Comparison of ENCODE assay signal across 28 cellular contexts in the genomic region with DNA sequence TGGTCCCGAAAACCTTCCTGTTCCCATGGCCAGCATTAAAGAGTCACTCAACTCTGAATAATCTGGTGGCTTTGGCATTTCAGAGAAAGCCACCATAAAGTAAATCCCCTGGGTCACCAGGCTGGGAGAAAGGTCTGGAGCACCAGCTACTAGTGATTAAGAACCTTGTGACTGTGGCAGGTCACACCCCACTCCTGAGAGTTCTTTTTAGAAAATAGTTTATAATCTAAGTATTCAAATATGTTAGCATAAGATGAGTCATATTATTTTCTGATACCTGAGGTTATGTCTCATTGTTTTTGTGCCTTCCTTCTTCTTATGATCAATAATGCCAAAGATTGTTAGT.
A peak's percentile ranks its signal among the peaks of the same experiment; 100 is the strongest.
DNase-seq lines count a peak whose midpoint lies in the region; ATAC-seq, FAIRE-seq and TF ChIP-seq lines count a peak whose summit lies in the region.
"Had no signal": no experiment of that assay in that cellular context is flagged by ENCODE, and none has a peak within 500 bp of the region (broad histone marks: within the 10 kb centered on the region; RNA-seq: fewer than 3 reads in every experiment).

No MANE protein-coding gene starts in this region.

- no peak for FAIRE-seq in HepG2 (lab: Jason Lieb, UNC)
- FAIRE-seq: GM12891, RCC 7860 had no signal

- peak overlapping the region; percentile 61; the same call in 1 of the 2 replicates for H3K27ac Mint-ChIP-seq in WTC11
- H3K27ac Mint-ChIP-seq: CD14-positive monocyte; CD8-positive, alpha-beta memory T cell had no signal

- 100% methylated on average over 1 of the region's 1 CpG for WGBS in right lobe of liver (ENCODE audit: insufficient coverage, low coverage, low lambda C conversion rate, missing lambda C conversion rate)
- WGBS in HepG2 (ENCODE audit: low lambda C conversion rate) = 90% methylated on average over 1 of the region's 1 CpG

- TF ChIP-seq CTCF in right lobe of liver (IDR thresholded peaks at IDR 0.05) = no peak
- TF ChIP-seq CTCF in HepG2 (CRISPR knock-in tag; IDR thresholded peaks at IDR 0.05) = no peak
- TF ChIP-seq CTCF in WTC11 (IDR thresholded peaks at IDR 0.05) = no peak
- TF ChIP-seq CTCF in foreskin keratinocyte (conservative IDR thresholded peaks at IDR 0.05) = no peak
- TF ChIP-seq CTCF in retinal pigment epithelial cell (conservative IDR thresholded peaks at IDR 0.05; ENCODE audit: low read depth, low read length) = no peak
- no peak for TF ChIP-seq CTCF in GM13977 (IDR thresholded peaks at IDR 0.05; ENCODE audit: extremely low read depth, insufficient read depth, missing control alignments)

- H3K79me2 ChIP-seq in HepG2 (ENCODE audit: insufficient read depth, low read length) = no peaks in the 10 kb centered on the region

- TF ChIP-seq EP300 in HepG2 (IDR thresholded peaks at IDR 0.05; ENCODE audit: low read depth in 2 of 2, low read length in 2 of 2) (no peak), HepG2 (CRISPR knock-in tag; IDR thresholded peaks at IDR 0.05; ENCODE audit: borderline replicate concordance) (no peak)

- H3K36me3 ChIP-seq in right lobe of liver (no peaks in the 10 kb centered on the region), HepG2 (replicated peaks in 1 of 2; ENCODE audit: control insufficient read depth in 1 of 2, insufficient read depth in 2 of 2, low read length in 2 of 2) (no peaks in the 10 kb centered on the region)
- H3K36me3 ChIP-seq: BE2C, HAP-1 had no signal

- H3K4me1 Mint-ChIP-seq in WTC11 = peaks cover 16% of the 10 kb centered on the region
- H3K4me1 Mint-ChIP-seq: CD14-positive monocyte; CD8-positive, alpha-beta memory T cell had no signal

- intact Hi-C loops in right lobe of liver (cut with DNase I) = no loop called here
- intact Hi-C loops in HepG2 (cut with micrococcal nuclease; ENCODE audit: unreplicated experiment) = no loop called here

- no peak for TF ChIP-seq POLR2A in right lobe of liver (IDR thresholded peaks at IDR 0.05)
- TF ChIP-seq POLR2A in HepG2 (IDR thresholded peaks at IDR 0.05; ENCODE audit: insufficient read depth in 1 of 2, low read depth in 2 of 2, low read length in 2 of 2) = no peak

- no peak overlapping the region for H3K4me2 ChIP-seq in HepG2 (ENCODE audit: low read depth, low read length)
- H3K4me2 ChIP-seq: SK-N-SH had no signal

- CTCF ChIA-PET in HepG2 (lab: Yijun Ruan, JAX; ENCODE audit: low intra/inter-chr PET ratio, low total read pairs) (no interaction called here), WTC11 (lab: Charles Lee) (no interaction called here)

- no peaks in the 10 kb centered on the region for H3K27me3 Mint-ChIP-seq in WTC11 (ENCODE audit: low read depth)

- POLR2A ChIA-PET in HepG2 (lab: Yijun Ruan, JAX) (no interaction called here), WTC11 (lab: Charles Lee) (no interaction called here)

- in situ Hi-C loops in HepG2 (cut with HindIII; ENCODE audit: extremely low pct_ligation_motif_present, low pct_unique_long_range_greater_than_20kb) (no loop called here), GM13977 (cut with MboI; ENCODE audit: low pct_unique_long_range_greater_than_20kb, low sequenced_read_pairs, unreplicated experiment) (no loop called here)

- no peaks in the 10 kb centered on the region for H3K36me3 Mint-ChIP-seq in WTC11
- H3K36me3 Mint-ChIP-seq: CD14-positive monocyte; CD8-positive, alpha-beta memory T cell had no signal

- H3K4me3 ChIP-seq in right lobe of liver (no peak overlapping the region), HepG2 (replicated peaks in 1 of 3; ENCODE audit: insufficient read depth in 1 of 3, low read depth in 2 of 3, low read length in 3 of 3) (no peak overlapping the region), retinal pigment epithelial cell (ENCODE audit: low read length) (no peak overlapping the region)
- H3K4me3 ChIP-seq: HAP-1 had no signal

- H3K9me3 ChIP-seq in right lobe of liver (no peaks in the 10 kb centered on the region), HepG2 (ENCODE audit: low read length) (no peaks in the 10 kb centered on the region)
- H3K9me3 ChIP-seq: BE2C, HAP-1, SK-N-SH had no signal

- no peak for ATAC-seq in right lobe of liver
- ATAC-seq in HepG2 = no peak
- no peak for ATAC-seq in WTC11
- ATAC-seq in foreskin keratinocyte = peak; percentile 43
- ATAC-seq in GM21737 (IDR thresholded peaks at IDR 0.05; ENCODE audit: unreplicated experiment) = no peak
- ATAC-seq in GM21717 (IDR thresholded peaks at IDR 0.05; ENCODE audit: unreplicated experiment) = no peak

- no peak for DNase-seq in right lobe of liver
- DNase-seq in HepG2 (ENCODE audit: low spot score) = no peak
- DNase-seq in WTC11 (ENCODE audit: low spot score) = no peak
- DNase-seq in foreskin keratinocyte = no peak
- peak; percentile 51 for DNase-seq in retinal pigment epithelial cell (ENCODE audit: low read depth)
- DNase-seq in GM13977 (ENCODE audit: low spot score) = no peak
- DNase-seq: ACHN; BE2C; CD8-positive, alpha-beta memory T cell; DMS79 treated with DMSO at 0.1 percent for 48 hours; GF-D8; Karpas-422; NCI-H1092 treated with DMSO at 0.1 percent for 48 hours; NCI-H1436; NCI-H187; NCI-H2081 treated with DMSO at 0.1 percent for 48 hours; NCI-H2171; NCI-H510A; SIG-M5; SK-N-SH had no signal

- H3K4me1 ChIP-seq in right lobe of liver (peaks cover 0 to 53% (median 14%) of the 10 kb centered on the region in 4 donors), HepG2 (ENCODE audit: insufficient read depth, low read length) (peaks cover 41% of the 10 kb centered on the region), foreskin keratinocyte (no peaks in the 10 kb centered on the region)
- H3K4me1 ChIP-seq: BE2C had no signal

- H3K27me3 ChIP-seq in right lobe of liver (no peaks in the 10 kb centered on the region), HepG2 (ENCODE audit: control insufficient read depth in 1 of 2, insufficient read depth in 2 of 2, low read length in 2 of 2) (no peaks in the 10 kb centered on the region), foreskin keratinocyte (no peaks in the 10 kb centered on the region)
- H3K27me3 ChIP-seq: BE2C had no signal

- BruUV-seq in HepG2 (replicated peaks; lab: Mats Ljungman, UMichigan) = no TSS peak

- H2AFZ ChIP-seq in HepG2 (ENCODE audit: low read length) = no peak overlapping the region

- H3K9me3 Mint-ChIP-seq in WTC11 = no peaks in the 10 kb centered on the region

- no peak overlapping the region for H3K9ac ChIP-seq in HepG2 (ENCODE audit: insufficient read depth, low read depth, low read length)
- H3K9ac ChIP-seq: SK-N-SH had no signal

- no peaks in the 10 kb centered on the region for H4K20me1 ChIP-seq in HepG2 (ENCODE audit: insufficient read depth, low read length)

- peak overlapping the region in 2 of 3 donors; percentile 17 to 24 for H3K27ac ChIP-seq in right lobe of liver
- no peak overlapping the region for H3K27ac ChIP-seq in HepG2 (ENCODE audit: extremely low read length, insufficient read depth, low read length)
- H3K27ac ChIP-seq in foreskin keratinocyte = no peak overlapping the region
- H3K27ac ChIP-seq: 22Rv1, HL-60 had no signal

- TF ChIP-seq RAD21 in HepG2 (CRISPR knock-in tag; IDR thresholded peaks at IDR 0.05) = no peak

- H3K4me3 Mint-ChIP-seq in WTC11 = no peak overlapping the region
- H3K4me3 Mint-ChIP-seq: CD14-positive monocyte; CD8-positive, alpha-beta memory T cell had no signal

TF ChIP-seq in HepG2, 621 proteins besides CTCF, POLR2A, EP300 and RAD21 (continues in another document):
- TF ChIP-seq NFATC3 (CRISPR knock-in tag; IDR thresholded peaks at IDR 0.05) = no peak

TF ChIP-seq in WTC11, 78 proteins besides CTCF, POLR2A, EP300 and RAD21:
- TF ChIP-seq EMX1 (CRISPR knock-in tag; IDR thresholded peaks at IDR 0.05) = no peak
- TF ChIP-seq FOXP1 (CRISPR knock-in tag; IDR thresholded peaks at IDR 0.05; ENCODE audit: borderline replicate concordance) = no peak
- TF ChIP-seq, protein P1, sequence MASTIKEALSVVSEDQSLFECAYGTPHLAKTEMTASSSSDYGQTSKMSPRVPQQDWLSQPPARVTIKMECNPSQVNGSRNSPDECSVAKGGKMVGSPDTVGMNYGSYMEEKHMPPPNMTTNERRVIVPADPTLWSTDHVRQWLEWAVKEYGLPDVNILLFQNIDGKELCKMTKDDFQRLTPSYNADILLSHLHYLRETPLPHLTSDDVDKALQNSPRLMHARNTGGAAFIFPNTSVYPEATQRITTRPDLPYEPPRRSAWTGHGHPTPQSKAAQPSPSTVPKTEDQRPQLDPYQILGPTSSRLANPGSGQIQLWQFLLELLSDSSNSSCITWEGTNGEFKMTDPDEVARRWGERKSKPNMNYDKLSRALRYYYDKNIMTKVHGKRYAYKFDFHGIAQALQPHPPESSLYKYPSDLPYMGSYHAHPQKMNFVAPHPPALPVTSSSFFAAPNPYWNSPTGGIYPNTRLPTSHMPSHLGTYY (CRISPR knock-in tag; IDR thresholded peaks at IDR 0.05) = no peak
- TF ChIP-seq, protein P2, sequence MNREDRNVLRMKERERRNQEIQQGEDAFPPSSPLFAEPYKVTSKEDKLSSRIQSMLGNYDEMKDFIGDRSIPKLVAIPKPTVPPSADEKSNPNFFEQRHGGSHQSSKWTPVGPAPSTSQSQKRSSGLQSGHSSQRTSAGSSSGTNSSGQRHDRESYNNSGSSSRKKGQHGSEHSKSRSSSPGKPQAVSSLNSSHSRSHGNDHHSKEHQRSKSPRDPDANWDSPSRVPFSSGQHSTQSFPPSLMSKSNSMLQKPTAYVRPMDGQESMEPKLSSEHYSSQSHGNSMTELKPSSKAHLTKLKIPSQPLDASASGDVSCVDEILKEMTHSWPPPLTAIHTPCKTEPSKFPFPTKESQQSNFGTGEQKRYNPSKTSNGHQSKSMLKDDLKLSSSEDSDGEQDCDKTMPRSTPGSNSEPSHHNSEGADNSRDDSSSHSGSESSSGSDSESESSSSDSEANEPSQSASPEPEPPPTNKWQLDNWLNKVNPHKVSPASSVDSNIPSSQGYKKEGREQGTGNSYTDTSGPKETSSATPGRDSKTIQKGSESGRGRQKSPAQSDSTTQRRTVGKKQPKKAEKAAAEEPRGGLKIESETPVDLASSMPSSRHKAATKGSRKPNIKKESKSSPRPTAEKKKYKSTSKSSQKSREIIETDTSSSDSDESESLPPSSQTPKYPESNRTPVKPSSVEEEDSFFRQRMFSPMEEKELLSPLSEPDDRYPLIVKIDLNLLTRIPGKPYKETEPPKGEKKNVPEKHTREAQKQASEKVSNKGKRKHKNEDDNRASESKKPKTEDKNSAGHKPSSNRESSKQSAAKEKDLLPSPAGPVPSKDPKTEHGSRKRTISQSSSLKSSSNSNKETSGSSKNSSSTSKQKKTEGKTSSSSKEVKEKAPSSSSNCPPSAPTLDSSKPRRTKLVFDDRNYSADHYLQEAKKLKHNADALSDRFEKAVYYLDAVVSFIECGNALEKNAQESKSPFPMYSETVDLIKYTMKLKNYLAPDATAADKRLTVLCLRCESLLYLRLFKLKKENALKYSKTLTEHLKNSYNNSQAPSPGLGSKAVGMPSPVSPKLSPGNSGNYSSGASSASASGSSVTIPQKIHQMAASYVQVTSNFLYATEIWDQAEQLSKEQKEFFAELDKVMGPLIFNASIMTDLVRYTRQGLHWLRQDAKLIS (CRISPR knock-in tag; IDR thresholded peaks at IDR 0.05; ENCODE audit: borderline replicate concordance) = no peak

Comparison
In these comparisons a context has a peak if more than half of its experiments do, and no peak if none do; other contexts are left out.
1. H3K27ac ChIP-seq: peak in right lobe of liver (2 of 3); none in HepG2 (single experiment) and foreskin keratinocyte (single experiment).